8 cellular contexts compared by ENCODE assay signal in the genomic region with DNA sequence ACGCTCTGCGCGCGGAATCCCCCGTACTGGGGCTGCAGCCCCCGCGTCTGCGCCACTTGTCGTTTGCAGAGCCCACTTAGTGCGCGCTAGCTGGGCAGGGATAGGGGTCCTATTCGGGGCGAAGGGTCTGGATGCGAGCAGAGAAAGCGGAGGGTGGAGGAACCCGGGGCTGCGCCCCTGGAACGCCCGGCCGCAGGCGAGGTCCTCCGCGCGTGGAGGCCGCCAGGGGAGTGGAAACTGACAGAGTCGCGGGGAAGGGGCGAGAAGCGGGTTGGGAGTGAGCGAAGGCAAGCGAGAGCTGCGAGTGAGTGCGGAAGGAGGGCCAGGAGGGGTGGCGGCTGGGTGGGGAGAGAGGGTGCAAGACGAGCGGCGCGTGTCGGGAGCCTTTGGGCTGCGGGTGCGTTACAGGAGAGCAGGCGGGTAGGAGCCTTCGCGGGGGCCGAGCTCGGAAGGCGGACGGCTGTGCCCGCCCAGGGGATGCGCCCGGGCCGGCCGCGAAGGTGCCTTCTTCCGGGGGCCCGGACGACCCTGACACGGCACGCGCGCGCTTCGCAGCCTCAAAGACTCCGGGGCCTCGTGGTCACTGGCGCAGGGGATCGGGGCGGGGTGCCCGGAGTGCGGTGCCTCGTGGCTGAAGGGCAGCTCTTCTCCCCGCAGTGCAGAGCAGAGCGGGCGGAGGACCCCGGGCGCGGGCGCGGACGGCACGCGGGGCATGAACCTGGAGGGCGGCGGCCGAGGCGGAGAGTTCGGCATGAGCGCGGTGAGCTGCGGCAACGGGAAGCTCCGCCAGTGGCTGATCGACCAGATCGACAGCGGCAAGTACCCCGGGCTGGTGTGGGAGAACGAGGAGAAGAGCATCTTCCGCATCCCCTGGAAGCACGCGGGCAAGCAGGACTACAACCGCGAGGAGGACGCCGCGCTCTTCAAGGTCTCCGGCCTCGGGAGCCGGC. TPM values are rescaled to one million over a fixed set of nuclear protein-coding genes. Genes with fewer than 3 reads are reported as not detected.
DNase-seq lines count a peak whose midpoint lies in the region; ATAC-seq and TF ChIP-seq lines count a peak whose summit lies in the region.

No MANE protein-coding gene starts in this region.

- no peak for TF ChIP-seq CTCF in fibroblast of the aortic adventitia (IDR thresholded peaks at IDR 0.05; ENCODE audit: insufficient read depth, low read length)

- peak overlapping the region; percentile 98 for H3K27ac Mint-ChIP-seq in T-helper 2 cell treated with Interferon-gamma antibody and Interleukin-4, amounts not matched to agents 5 μg/mL and 100 μg/mL, for 36 hours

- H3K4me3 Mint-ChIP-seq in T-helper 2 cell treated with Interferon-gamma antibody and Interleukin-4, amounts not matched to agents 5 μg/mL and 100 μg/mL, for 36 hours = peak overlapping the region; percentile 97

- H3K27me3 Mint-ChIP-seq in T-helper 2 cell treated with Interferon-gamma antibody and Interleukin-4, amounts not matched to agents 5 μg/mL and 100 μg/mL, for 36 hours (ENCODE audit: low read depth) = no peaks in the 10 kb centered on the region

- peaks cover 57% of the 10 kb centered on the region for H3K4me1 Mint-ChIP-seq in T-helper 2 cell treated with Interferon-gamma antibody and Interleukin-4, amounts not matched to agents 5 μg/mL and 100 μg/mL, for 36 hours (ENCODE audit: low read depth)

- H3K4me3 ChIP-seq in GM08714 (ENCODE audit: low read length) = peak overlapping the region; percentile 91
- H3K4me3 ChIP-seq in fibroblast of the aortic adventitia (ENCODE audit: low read depth, low read length) = peak overlapping the region; percentile 9

- H3K36me3 Mint-ChIP-seq in T-helper 2 cell treated with Interferon-gamma antibody and Interleukin-4, amounts not matched to agents 5 μg/mL and 100 μg/mL, for 36 hours (ENCODE audit: low read depth) = peaks cover 47% of the 10 kb centered on the region

- intact Hi-C loops in posterior vena cava (cut with DNase I) = no loop called here

- peak; percentile 37 for DNase-seq in T-helper 2 cell treated with Interferon-gamma antibody and Interleukin-4, amounts not matched to agents 5 μg/mL and 100 μg/mL, for 36 hours (ENCODE audit: low spot score)
- DNase-seq in fibroblast of the aortic adventitia (ENCODE audit: low read depth) (no peak), posterior vena cava (ENCODE audit: low spot score) (peak; percentile 76), NCI-H345 treated with DMSO at 0.1 percent for 48 hours (lab: John Stamatoyannopoulos, UW; ENCODE audit: unreplicated experiment) (no peak), midbrain (lab: John Stamatoyannopoulos, UW) (no peak)

- no peaks in the 10 kb centered on the region for H3K9me3 Mint-ChIP-seq in T-helper 2 cell treated with Interferon-gamma antibody and Interleukin-4, amounts not matched to agents 5 μg/mL and 100 μg/mL, for 36 hours

- ATAC-seq in GM21717 (IDR thresholded peaks at IDR 0.05; ENCODE audit: unreplicated experiment) (no peak), GM18511 (IDR thresholded peaks at IDR 0.05; ENCODE audit: unreplicated experiment) (no peak)

RNA-seq across cellular contexts. Expression of gene IRF4, which starts 1.2 kb away (rescaled TPM):
- total RNA-seq in fibroblast of the aortic adventitia (ENCODE audit: low replicate concordance) = 2.3 TPM in 1 of 2 replicates, not detected in the other
- total RNA-seq in posterior vena cava = 1 to 10 TPM; 1.7 to 2.7 TPM

Comparison
In these comparisons a context has a peak if more than half of its experiments do, and no peak if none do; other contexts are left out.
1. DNase-seq: peak in T-helper 2 cell treated with Interferon-gamma antibody and Interleukin-4, amounts not matched to agents 5 μg/mL and 100 μg/mL, for 36 hours (single experiment) and posterior vena cava (single experiment); none in fibroblast of the aortic adventitia (single experiment), NCI-H345 treated with DMSO at 0.1 percent for 48 hours (single experiment) and midbrain (single experiment).